8 cellular contexts compared by ENCODE assay signal in the genomic region with DNA sequence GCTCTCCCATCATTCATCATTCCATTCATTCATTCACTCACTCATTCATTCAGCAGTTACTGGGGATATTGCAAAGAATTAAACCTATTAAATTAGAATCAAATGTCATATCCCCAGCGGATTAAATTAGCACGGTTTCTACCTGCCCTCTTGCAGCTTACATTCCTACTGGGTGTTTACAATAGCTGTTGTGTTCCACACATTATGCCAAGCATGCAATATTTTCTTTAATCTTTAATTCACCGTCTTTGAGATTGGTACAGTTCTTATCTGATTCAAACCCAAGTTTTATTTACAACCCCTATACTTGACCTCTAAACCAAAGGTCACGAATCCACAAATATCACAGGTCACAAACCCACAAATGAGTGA. TPM values are rescaled to one million over a fixed set of nuclear protein-coding genes. Genes with fewer than 3 reads are reported as not detected.
DNase-seq lines count a peak whose midpoint lies in the region; ATAC-seq and TF ChIP-seq lines count a peak whose summit lies in the region.

No MANE protein-coding gene starts in this region.

- H3K4me3 Mint-ChIP-seq in stimulated activated naive CD8-positive, alpha-beta T cell treated with anti-CD3 and anti-CD28 coated beads, Interleukin-15, Interleukin-2, amounts not matched to agents 100 ng/mL and 50 ng/mL, for 24 hours, result peak overlapping the region; percentile 91

- H3K27ac Mint-ChIP-seq in stimulated activated naive CD8-positive, alpha-beta T cell treated with anti-CD3 and anti-CD28 coated beads, Interleukin-15, Interleukin-2, amounts not matched to agents 100 ng/mL and 50 ng/mL, for 24 hours, result peak overlapping the region; percentile 71

- peak overlapping the region; percentile 44 to 90 (median 73) for H3K4me3 ChIP-seq in mammary epithelial cell (replicated peaks in 1 of 3; ENCODE audit: insufficient read depth in 1 of 3, low read depth in 2 of 3, low read length in 3 of 3)
- peak overlapping the region; percentile 78 to 80 for H3K4me3 ChIP-seq in mucosa of rectum (ENCODE audit: low read length in 2 of 2)

- H3K4me2 ChIP-seq in mammary epithelial cell (ENCODE audit: insufficient read depth, low read depth, low read length), result peak overlapping the region; percentile 85

- no peaks in the 10 kb centered on the region for H3K9me3 Mint-ChIP-seq in stimulated activated naive CD8-positive, alpha-beta T cell treated with anti-CD3 and anti-CD28 coated beads, Interleukin-15, Interleukin-2, amounts not matched to agents 100 ng/mL and 50 ng/mL, for 24 hours

- in situ Hi-C loops in mammary epithelial cell (cut with MboI; ENCODE audit: low sequenced_read_pairs in 2 of 2), result no loop called here

- no peak for ATAC-seq in stimulated activated naive CD8-positive, alpha-beta T cell treated with anti-CD3 and anti-CD28 coated beads, Interleukin-15, Interleukin-2, amounts not matched to agents 100 U/mL and 50 U/mL, for 24 hours
- no peak for ATAC-seq in GM21723 (IDR thresholded peaks at IDR 0.05; ENCODE audit: unreplicated experiment)
- no peak for ATAC-seq in HG02938 (IDR thresholded peaks at IDR 0.05; ENCODE audit: unreplicated experiment)
- ATAC-seq in GM21737 (IDR thresholded peaks at IDR 0.05; ENCODE audit: unreplicated experiment), result no peak

- H3K9ac ChIP-seq in mammary epithelial cell (ENCODE audit: insufficient read depth, low read length) (no peak overlapping the region), mucosa of rectum (ENCODE audit: low read depth in 1 of 2, low read length in 2 of 2) (peak overlapping the region in 1 of 2 donors; percentile 36)

- intact Hi-C loops in mammary epithelial cell (cut with micrococcal nuclease), result loop anchor here (1.0 kb wide), 1 partner anchor 79 kb away; no protein-coding TSS in a partner anchor

- H4K20me1 ChIP-seq in mammary epithelial cell (ENCODE audit: insufficient read depth, low read length), result no peaks in the 10 kb centered on the region

- H3K9me3 ChIP-seq in mammary epithelial cell (replicated peaks; ENCODE audit: insufficient read depth, low read length), result no peaks in the 10 kb centered on the region
- no peaks in the 10 kb centered on the region for H3K9me3 ChIP-seq in mucosa of rectum (ENCODE audit: control insufficient read depth in 2 of 2, low read length in 2 of 2)

- CTCF ChIA-PET in mammary epithelial cell (lab: Charles Lee; ENCODE audit: low non-redundant PET), result no interaction called here

- peaks cover 12% of the 10 kb centered on the region for H3K27me3 Mint-ChIP-seq in stimulated activated naive CD8-positive, alpha-beta T cell treated with anti-CD3 and anti-CD28 coated beads, Interleukin-15, Interleukin-2, amounts not matched to agents 100 ng/mL and 50 ng/mL, for 24 hours

- no TSS peak for BruUV-seq in mammary epithelial cell (replicated peaks; lab: Mats Ljungman, UMichigan)

- peaks cover 2% of the 10 kb centered on the region for H3K36me3 Mint-ChIP-seq in stimulated activated naive CD8-positive, alpha-beta T cell treated with anti-CD3 and anti-CD28 coated beads, Interleukin-15, Interleukin-2, amounts not matched to agents 100 ng/mL and 50 ng/mL, for 24 hours (ENCODE audit: low read depth)

- H3K27ac ChIP-seq in mammary epithelial cell (ENCODE audit: insufficient read depth, low read depth, low read length) (peak overlapping the region; percentile 4), mucosa of rectum (ENCODE audit: low read depth in 2 of 2, low read length in 2 of 2) (no peak overlapping the region)

- no peaks in the 10 kb centered on the region for H3K36me3 ChIP-seq in mammary epithelial cell (ENCODE audit: insufficient read depth, low read length)
- H3K36me3 ChIP-seq in mucosa of rectum (ENCODE audit: control insufficient read depth in 2 of 2, insufficient read depth in 2 of 2, low read length in 2 of 2), result no peaks in the 10 kb centered on the region

- TF ChIP-seq CTCF in mammary epithelial cell (conservative IDR thresholded peaks at IDR 0.05 in 1 of 2, IDR thresholded peaks at IDR 0.05 in 1 of 2; ENCODE audit: extremely low read depth in 1 of 2, insufficient read depth in 1 of 2, low read depth in 1 of 2, low read length in 2 of 2), result no peak

- DNase-seq in stimulated activated naive CD8-positive, alpha-beta T cell treated with anti-CD3 and anti-CD28 coated beads, Interleukin-15, Interleukin-2, amounts not matched to agents 100 U/mL and 50 U/mL, for 24 hours, result no peak
- no peak for DNase-seq in mammary epithelial cell
- no peak for DNase-seq in NCI-H774 (lab: John Stamatoyannopoulos, UW)

- dilution Hi-C loops in mammary epithelial cell (cut with HindIII; ENCODE audit: low sequenced_read_pairs), result no loop called here

- H2AFZ ChIP-seq in mammary epithelial cell (ENCODE audit: low read depth, low read length), result peak overlapping the region; percentile 96

- H3K27me3 ChIP-seq in mammary epithelial cell (ENCODE audit: insufficient read depth, low read length) (no peaks in the 10 kb centered on the region), mucosa of rectum (ENCODE audit: control insufficient read depth in 2 of 2, insufficient read depth in 2 of 2, low read length in 2 of 2) (peaks cover 0 to 3% of the 10 kb centered on the region in 2 donors)

- WGBS in mammary epithelial cell (ENCODE audit: low coverage, missing lambda C conversion rate), result 77% methylated on average over 4 of the region's 4 CpGs

- peaks cover 37% of the 10 kb centered on the region for H3K79me2 ChIP-seq in mammary epithelial cell (ENCODE audit: insufficient read depth, low read length)

- peaks cover 33% of the 10 kb centered on the region for H3K4me1 Mint-ChIP-seq in stimulated activated naive CD8-positive, alpha-beta T cell treated with anti-CD3 and anti-CD28 coated beads, Interleukin-15, Interleukin-2, amounts not matched to agents 100 ng/mL and 50 ng/mL, for 24 hours (ENCODE audit: low read depth)

- peaks cover 31% of the 10 kb centered on the region for H3K4me1 ChIP-seq in mammary epithelial cell (ENCODE audit: insufficient read depth, low read length)
- peaks cover 10 to 16% of the 10 kb centered on the region in 2 donors for H3K4me1 ChIP-seq in mucosa of rectum (ENCODE audit: control insufficient read depth in 2 of 2, insufficient read depth in 2 of 2, low read length in 2 of 2)

RNA-seq across cellular contexts. Expression of a gene that starts 0.7 kb away (rescaled TPM):
- total RNA-seq in mammary epithelial cell, result 10 to 100 TPM; 30.5 to 36.2 TPM
- 16.5 TPM for polyA plus RNA-seq in mammary epithelial cell
- 27.6 TPM for polyA minus RNA-seq in mammary epithelial cell

RNA-seq across cellular contexts. Expression of a gene that starts 32.6 kb away (rescaled TPM):
- 1 to 10 TPM; 1.2 to 4.7 TPM for total RNA-seq in mammary epithelial cell
- polyA plus RNA-seq in mammary epithelial cell, result 0.96 TPM
- 1.5 TPM for polyA minus RNA-seq in mammary epithelial cell
